ENCODE assay signal across 22 cellular contexts in genomic region chr10:72728462-72728861, GRCh38.
"Had no signal": no experiment of that assay in that cellular context is flagged by ENCODE, and none has a peak within 500 bp of the region (broad histone marks: within the 10 kb centered on the region; RNA-seq: fewer than 3 reads in every experiment).

No MANE protein-coding gene starts in this region.

- DNase-seq: activated B cell treated with CpG ODN at 0.5 μM for 24 hours; activated CD4-positive, alpha-beta memory T cell treated with anti-CD3 and anti-CD28 coated beads, Interleukin-2, amount 10 ng/mL, durations not matched to agents 7 days and 5 days; activated CD4-positive, alpha-beta T cell treated with anti-CD3 and anti-CD28 coated beads for 4 hours; activated gamma-delta T cell treated with Interleukin-2 at 50 U/mL for 16 hours; amygdala; effector memory CD8-positive, alpha-beta T cell; foreskin fibroblast; hippocampal formation; left colon; lower lobe of right lung; psoas muscle; right cardiac atrium; stimulated activated CD4-positive, alpha-beta T cell treated with anti-CD3 and anti-CD28 coated beads, Interleukin-2, amount 100 ng/mL, for 48 hours; stomach; SW 1271; trophoblast cell had no signal

- ATAC-seq: effector memory CD8-positive, alpha-beta T cell; left colon; lower lobe of right lung; psoas muscle; right cardiac atrium had no signal

- H2AFZ ChIP-seq: neural progenitor cell had no signal

- H3K27ac Mint-ChIP-seq: activated B cell treated with CpG ODN at 0.5 μM for 24 hours; activated CD4-positive, alpha-beta memory T cell treated with anti-CD3 and anti-CD28 coated beads, Interleukin-2, amount 10 ng/mL, durations not matched to agents 7 days and 5 days; effector memory CD8-positive, alpha-beta T cell; neural progenitor cell had no signal

- H3K36me3 Mint-ChIP-seq: neural progenitor cell had no signal

- H3K9me3 Mint-ChIP-seq: activated B cell treated with CpG ODN at 0.5 μM for 24 hours; activated CD4-positive, alpha-beta memory T cell treated with anti-CD3 and anti-CD28 coated beads, Interleukin-2, amount 10 ng/mL, durations not matched to agents 7 days and 5 days; effector memory CD8-positive, alpha-beta T cell; neural progenitor cell had no signal

- H3K9ac ChIP-seq: neural progenitor cell had no signal

- H3K27me3 Mint-ChIP-seq: activated B cell treated with CpG ODN at 0.5 μM for 24 hours; activated CD4-positive, alpha-beta memory T cell treated with anti-CD3 and anti-CD28 coated beads, Interleukin-2, amount 10 ng/mL, durations not matched to agents 7 days and 5 days; activated naive CD8-positive, alpha-beta T cell; effector memory CD8-positive, alpha-beta T cell had no signal

- H3K4me3 ChIP-seq: cardiac muscle cell, lower lobe of right lung, neural progenitor cell, psoas muscle, skin epidermis, stomach had no signal

- H3K27ac ChIP-seq: cardiac muscle cell, lower lobe of right lung, neural progenitor cell, psoas muscle, skin epidermis, stomach had no signal

- H3K9me3 ChIP-seq: lower lobe of right lung, psoas muscle, stomach had no signal

- H3K4me1 Mint-ChIP-seq: activated B cell treated with CpG ODN at 0.5 μM for 24 hours, neural progenitor cell had no signal

- FAIRE-seq: islet of Langerhans, TTC549 had no signal

- H3K4me1 ChIP-seq: lower lobe of right lung had no signal

- H3K36me3 ChIP-seq: cardiac muscle cell, lower lobe of right lung, neural progenitor cell, stomach had no signal

- H3K4me2 ChIP-seq: neural progenitor cell had no signal

- H3K4me3 Mint-ChIP-seq: activated B cell treated with CpG ODN at 0.5 μM for 24 hours; activated CD4-positive, alpha-beta memory T cell treated with anti-CD3 and anti-CD28 coated beads, Interleukin-2, amount 10 ng/mL, durations not matched to agents 7 days and 5 days; activated naive CD8-positive, alpha-beta T cell; effector memory CD8-positive, alpha-beta T cell; neural progenitor cell had no signal

- H3K27me3 ChIP-seq: cardiac muscle cell, neural progenitor cell, stomach had no signal
